8 cellular contexts compared by ENCODE assay signal in the genomic region with DNA sequence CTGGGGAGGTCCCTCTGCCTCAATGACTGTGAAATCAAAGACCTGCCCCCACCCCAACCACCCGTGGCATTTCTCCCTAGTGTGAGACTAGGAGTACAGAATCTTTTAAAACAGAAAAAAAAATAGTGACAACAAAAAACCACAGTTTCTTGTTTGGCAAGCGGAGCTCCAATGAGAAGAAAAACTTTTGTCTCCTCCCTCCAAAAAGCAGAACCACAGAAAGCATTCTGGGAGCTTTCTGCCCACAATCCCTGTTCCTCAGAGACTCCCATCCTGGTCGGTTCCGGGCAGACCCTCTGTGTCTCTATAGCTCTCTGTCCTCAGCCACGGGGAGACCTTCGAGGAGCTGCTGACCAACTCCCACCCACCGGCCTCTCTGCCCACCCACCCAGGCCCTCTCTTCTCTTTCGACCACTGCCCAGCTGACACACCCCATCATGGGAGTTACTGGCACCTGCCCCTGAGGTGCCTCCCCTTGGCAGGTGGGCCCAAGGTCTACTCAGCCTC. TPM values are rescaled to one million over a fixed set of nuclear protein-coding genes. Genes with fewer than 3 reads are reported as not detected.
DNase-seq lines count a peak whose midpoint lies in the region; ATAC-seq lines count a peak whose summit lies in the region.

No MANE protein-coding gene starts in this region.

- H2AFZ ChIP-seq in GM23248: no peak overlapping the region

- peak overlapping the region in 10 of 11 experiments; percentile 13 to 87 (median 50); a peak in 14 of 22 replicates for H3K9ac ChIP-seq in BLaER1 treated with 17β-estradiol and CSF1 and Interleukin-3, amounts not matched to agents 10 nM and 100 nM
- no peak overlapping the region for H3K9ac ChIP-seq in GM23248

- H3K27me3 Mint-ChIP-seq in IgD-negative memory B cell: no peaks in the 10 kb centered on the region
- H3K27me3 Mint-ChIP-seq in naive thymus-derived CD4-positive, alpha-beta T cell: peaks cover 0 to 10% (median 0%) of the 10 kb centered on the region in 5 donors

- H3K9me3 Mint-ChIP-seq in IgD-negative memory B cell: no peaks in the 10 kb centered on the region
- H3K9me3 Mint-ChIP-seq in activated naive CD4-positive, alpha-beta T cell treated with anti-CD3 and anti-CD28 coated beads, Interleukin-2, amount 50 U/mL, for 72 hours: no peaks in the 10 kb centered on the region
- H3K9me3 Mint-ChIP-seq in naive thymus-derived CD4-positive, alpha-beta T cell: no peaks in the 10 kb centered on the region

- peaks cover 17% of the 10 kb centered on the region for H3F3A ChIP-seq in GM23248 (ENCODE audit: insufficient read depth)

- H3K9me3 ChIP-seq in BLaER1 treated with 17β-estradiol and CSF1 and Interleukin-3, amounts not matched to agents 10 nM and 100 nM (replicated peaks in 1 of 11): no peaks in the 10 kb centered on the region
- H3K9me3 ChIP-seq in naive thymus-derived CD4-positive, alpha-beta T cell (ENCODE audit: control insufficient read depth in 2 of 3, low read length in 3 of 3): no peaks in the 10 kb centered on the region
- no peaks in the 10 kb centered on the region for H3K9me3 ChIP-seq in GM23248 (ENCODE audit: low read depth)

- peaks cover 0 to 82% (median 23%) of the 10 kb centered on the region in 11 experiments; a peak in 16 of 22 replicates for H4K20me1 ChIP-seq in BLaER1 treated with 17β-estradiol and CSF1 and Interleukin-3, amounts not matched to agents 10 nM and 100 nM
- H4K20me1 ChIP-seq in GM23248 (ENCODE audit: insufficient read depth): no peaks in the 10 kb centered on the region

- H3K9me2 ChIP-seq in GM23248 (ENCODE audit: insufficient read depth): no peaks in the 10 kb centered on the region

- peaks cover 43 to 64% (median 57%) of the 10 kb centered on the region in 3 donors for H3K4me1 Mint-ChIP-seq in IgD-negative memory B cell
- peaks cover 49 to 81% (median 77%) of the 10 kb centered on the region in 7 donors for H3K4me1 Mint-ChIP-seq in naive thymus-derived CD4-positive, alpha-beta T cell

- H3K27ac ChIP-seq in BLaER1 treated with 17β-estradiol and CSF1 and Interleukin-3, amounts not matched to agents 10 nM and 100 nM: peak overlapping the region in 10 of 11 experiments; percentile 4 to 78 (median 61); a peak in 17 of 22 replicates
- peak overlapping the region; percentile 59 for H3K27ac ChIP-seq in naive thymus-derived CD4-positive, alpha-beta T cell (ENCODE audit: low read depth, low read length)
- no peak overlapping the region for H3K27ac ChIP-seq in GM23248

- H3K36me3 ChIP-seq in BLaER1 treated with 17β-estradiol and CSF1 and Interleukin-3, amounts not matched to agents 10 nM and 100 nM: peaks cover 0 to 42% (median 0%) of the 10 kb centered on the region in 11 experiments; a peak in 7 of 22 replicates
- no peaks in the 10 kb centered on the region for H3K36me3 ChIP-seq in naive thymus-derived CD4-positive, alpha-beta T cell (ENCODE audit: control insufficient read depth in 2 of 3, insufficient read depth in 3 of 3, low read length in 3 of 3)
- H3K36me3 ChIP-seq in GM23248 (ENCODE audit: low read depth): no peaks in the 10 kb centered on the region

- intact Hi-C loops in naive thymus-derived CD4-positive, alpha-beta T cell (cut with micrococcal nuclease): loop anchor here in 1 of 2 donors (2.0 to 5.0 kb wide), 2 partner anchors 41 to 62 kb away; no protein-coding TSS in a partner anchor

- peaks cover 0 to 45% (median 36%) of the 10 kb centered on the region in 11 experiments; a peak in 18 of 22 replicates for H3K27me3 ChIP-seq in BLaER1 treated with 17β-estradiol and CSF1 and Interleukin-3, amounts not matched to agents 10 nM and 100 nM
- H3K27me3 ChIP-seq in naive thymus-derived CD4-positive, alpha-beta T cell (ENCODE audit: control insufficient read depth in 2 of 2, insufficient read depth in 2 of 2, low read length in 2 of 2): no peaks in the 10 kb centered on the region
- H3K27me3 ChIP-seq in GM23248 (replicated peaks; ENCODE audit: insufficient read depth): peaks cover 11% of the 10 kb centered on the region; the same call in 1 of the 2 replicates

- WGBS in GM23248 (ENCODE audit: low coverage in 1 of 2, low lambda C conversion rate in 2 of 2, missing lambda C conversion rate in 2 of 2), 2 experiments: 48 to 56% methylated on average over 8 of the region's 8 CpGs

- no peak for DNase-seq in activated naive CD4-positive, alpha-beta T cell treated with anti-CD3 and anti-CD28 coated beads, Interleukin-2, amount 50 U/mL, for 72 hours (ENCODE audit: low spot score in 2 of 2)
- peak in 3 of 9 donors; percentile 8 to 44 (median 10) for DNase-seq in naive thymus-derived CD4-positive, alpha-beta T cell
- DNase-seq in HuH-7 (ENCODE audit: low spot score) (no peak), NCI-H345 (lab: John Stamatoyannopoulos, UW) (no peak), GM23248 (no peak), NCI-H146 (lab: John Stamatoyannopoulos, UW) (no peak)

- H3K4me2 ChIP-seq in BLaER1 treated with 17β-estradiol and CSF1 and Interleukin-3, amounts not matched to agents 10 nM and 100 nM: peak overlapping the region; percentile 76 to 96 (median 86)
- no peak overlapping the region for H3K4me2 ChIP-seq in GM23248 (ENCODE audit: unreplicated experiment)

- in situ Hi-C loops in GM23248 (cut with MboI): no loop called here

- peaks cover 75 to 93% (median 87%) of the 10 kb centered on the region in 10 experiments for H3K4me1 ChIP-seq in BLaER1 treated with 17β-estradiol and CSF1 and Interleukin-3, amounts not matched to agents 10 nM and 100 nM
- peaks cover 71 to 74% of the 10 kb centered on the region in 2 donors for H3K4me1 ChIP-seq in naive thymus-derived CD4-positive, alpha-beta T cell (ENCODE audit: control insufficient read depth in 2 of 2, insufficient read depth in 2 of 2, low read length in 2 of 2)
- H3K4me1 ChIP-seq in GM23248 (ENCODE audit: insufficient read depth): peaks cover 17% of the 10 kb centered on the region

- H3K4me3 Mint-ChIP-seq in IgD-negative memory B cell: peak overlapping the region; percentile 77 to 98 (median 94)
- H3K4me3 Mint-ChIP-seq in naive thymus-derived CD4-positive, alpha-beta T cell: peak overlapping the region; percentile 3 to 96 (median 62)

- peaks cover 2% of the 10 kb centered on the region for H3K36me3 Mint-ChIP-seq in IgD-negative memory B cell
- peaks cover 6 to 24% of the 10 kb centered on the region in 2 donors for H3K36me3 Mint-ChIP-seq in activated naive CD4-positive, alpha-beta T cell treated with anti-CD3 and anti-CD28 coated beads, Interleukin-2, amount 50 U/mL, for 72 hours
- peaks cover 0 to 37% (median 0%) of the 10 kb centered on the region in 5 donors for H3K36me3 Mint-ChIP-seq in naive thymus-derived CD4-positive, alpha-beta T cell

- H3K27ac Mint-ChIP-seq in IgD-negative memory B cell: peak overlapping the region; percentile 91 to 96 (median 92)
- peak overlapping the region; percentile 92 to 98 for H3K27ac Mint-ChIP-seq in activated naive CD4-positive, alpha-beta T cell treated with anti-CD3 and anti-CD28 coated beads, Interleukin-2, amount 50 U/mL, for 72 hours
- H3K27ac Mint-ChIP-seq in naive thymus-derived CD4-positive, alpha-beta T cell: peak overlapping the region; percentile 0 to 95 (median 83)

- CTCF ChIA-PET in naive thymus-derived CD4-positive, alpha-beta T cell (lab: Charles Lee): interaction anchor here (1.0 kb wide), 2 partner anchors 19 to 69 kb away, joined by 3 to 4 read pairs; no protein-coding TSS in a partner anchor

- H3K79me2 ChIP-seq in GM23248 (ENCODE audit: insufficient read depth): no peaks in the 10 kb centered on the region

- peak overlapping the region in 5 of 10 experiments; percentile 41 to 98 (median 97); a peak in 10 of 20 replicates for H3K4me3 ChIP-seq in BLaER1 treated with 17β-estradiol and CSF1 and Interleukin-3, amounts not matched to agents 10 nM and 100 nM
- peak overlapping the region; percentile 60 for H3K4me3 ChIP-seq in naive thymus-derived CD4-positive, alpha-beta T cell (ENCODE audit: low read length)
- no peak overlapping the region for H3K4me3 ChIP-seq in GM23248

- POLR2A ChIA-PET in naive thymus-derived CD4-positive, alpha-beta T cell (lab: Charles Lee): interaction anchor here (0.6 to 1.0 kb wide), 2 partner anchors 8 to 107 kb away, joined by 3 read pairs; no protein-coding TSS in a partner anchor

- ATAC-seq in activated naive CD4-positive, alpha-beta T cell treated with anti-CD3 and anti-CD28 coated beads, Interleukin-2, amount 50 U/mL, for 72 hours: no peak
- ATAC-seq in naive thymus-derived CD4-positive, alpha-beta T cell: no peak

RNA-seq across cellular contexts. Expression of a gene that starts 4.9 kb away (rescaled TPM):
- polyA plus RNA-seq in IgD-negative memory B cell: 41.7 TPM
- total RNA-seq in activated naive CD4-positive, alpha-beta T cell treated with anti-CD3 and anti-CD28 coated beads, Interleukin-2, amount 50 U/mL, for 72 hours: 10 to 100 TPM; 30.6 to 51.8 TPM
- total RNA-seq in naive thymus-derived CD4-positive, alpha-beta T cell: 100 to 1,000 TPM in 2 of 5 experiments, 10 to 100 TPM in 3; 42.0 to 143 (median 53.8) TPM
- 1 to 10 TPM; 2.9 to 6.2 TPM for polyA plus RNA-seq in naive thymus-derived CD4-positive, alpha-beta T cell
- 0.63 and 0.65 TPM in 2 replicates for total RNA-seq in GM23248 (2014; rRNA removed; shearing (Covaris generic))
- polyA plus RNA-seq in GM23248 (2016; fragmentation: Nextera tagmentation; extraction: Ambion mirVana): 0.13 and 0.18 TPM in 2 replicates

Comparison
In these comparisons a context has a peak if more than half of its experiments do, and no peak if none do; other contexts are left out.
1. RNA of a gene that starts 4.9 kb away (total RNA-seq): 42.0 to 143 TPM in naive thymus-derived CD4-positive, alpha-beta T cell and 30.6 to 51.8 TPM in activated naive CD4-positive, alpha-beta T cell treated with anti-CD3 and anti-CD28 coated beads, Interleukin-2, amount 50 U/mL, for 72 hours; 0.63 to 0.65 TPM in GM23248; every median in the first group is over 10 times any median in the second.
2. Peak in every context shown above with its lines, with median percentiles within 50 percentile points of each other: H3K27ac Mint-ChIP-seq.